In genomic region chr2:46471-47345, GRCh38 we compare ENCODE assay signal across 8 cellular contexts. TPM values are rescaled to one million over a fixed set of nuclear protein-coding genes. Genes with fewer than 3 reads are reported as not detected.
A peak's percentile ranks its signal among the peaks of the same experiment; 100 is the strongest.
DNase-seq lines count a peak whose midpoint lies in the region; ATAC-seq and TF ChIP-seq lines count a peak whose summit lies in the region.

Gene FAM110C, minus strand, starts transcription at chr2:46505. Its CDS starts 120 bp downstream, at chr2:46385.

- ATAC-seq in lung (ENCODE audit: insufficient read depth, low FRiP score) (peak; percentile 75), GM18873 (IDR thresholded peaks at IDR 0.05; ENCODE audit: low FRiP score, unreplicated experiment) (no peak), GM18867 (IDR thresholded peaks at IDR 0.05; ENCODE audit: unreplicated experiment) (no peak), GM21619 (IDR thresholded peaks at IDR 0.05; ENCODE audit: unreplicated experiment) (no peak)

- H3K9ac ChIP-seq in duodenal mucosa (ENCODE audit: low read depth in 1 of 2, low read length in 2 of 2), result peak within 1 kb of the TSS; percentile 75 to 79

- peaks cover 7% of the 10 kb centered on the region for H3K4me1 Mint-ChIP-seq in activated CD4-positive, alpha-beta T cell treated with anti-CD3 and anti-CD28 coated beads, Interleukin-2, amount 10 ng/mL, durations not matched to agents 7 days and 5 days

- 2 to 3% methylated on average over 50 to 75 of the region's 75 CpGs for WGBS in lung, 2 donors

- peak within 1 kb of the TSS; percentile 78 to 83 for H3K4me3 ChIP-seq in duodenal mucosa (ENCODE audit: low read depth in 1 of 2, low read length in 2 of 2)
- peak within 1 kb of the TSS; percentile 66 for H3K4me3 ChIP-seq in lung

- H3K9me3 ChIP-seq in duodenal mucosa (ENCODE audit: control insufficient read depth in 1 of 2, low read length in 2 of 2), result no peaks in the 10 kb centered on the region
- peaks cover 0 to 4% of the 10 kb centered on the region in 2 donors for H3K9me3 ChIP-seq in lung (ENCODE audit: control insufficient read depth in 2 of 2, insufficient read depth in 1 of 2, low read length in 1 of 2)

- DNase-seq in HK-2 (ENCODE audit: unreplicated experiment) (peak; percentile 69), lung (ENCODE audit: low spot score) (peak; percentile 71)
- peak; percentile 19 for DNase-seq in activated CD4-positive, alpha-beta T cell treated with anti-CD3 and anti-CD28 coated beads, Interleukin-2, amount 10 ng/mL, durations not matched to agents 7 days and 5 days
- DNase-seq in stimulated activated CD8-positive, alpha-beta memory T cell treated with anti-CD3 and anti-CD28 coated beads, Interleukin-4, amount 100 ng/mL, for 1 hour (ENCODE audit: low read depth in 2 of 2, low spot score in 1 of 2), result peak; percentile 10 to 14

- H3K4me3 Mint-ChIP-seq in activated CD4-positive, alpha-beta T cell treated with anti-CD3 and anti-CD28 coated beads, Interleukin-2, amount 10 ng/mL, durations not matched to agents 7 days and 5 days, result peak within 1 kb of the TSS; percentile 70

- CTCF ChIA-PET in activated CD4-positive, alpha-beta T cell treated with anti-CD3 and anti-CD28 coated beads, Interleukin-2, amount 10 ng/mL, durations not matched to agents 7 days and 5 days (lab: Charles Lee), result no interaction called here

- no peaks in the 10 kb centered on the region for H3K36me3 ChIP-seq in duodenal mucosa (ENCODE audit: control insufficient read depth in 1 of 2, insufficient read depth in 2 of 2, low read length in 2 of 2)
- peaks cover 0 to 2% of the 10 kb centered on the region in 2 donors for H3K36me3 ChIP-seq in lung (ENCODE audit: control insufficient read depth in 2 of 2, insufficient read depth in 2 of 2, low read length in 2 of 2)

- TF ChIP-seq CTCF in lung (IDR thresholded peaks at IDR 0.05; ENCODE audit: control extremely low read depth, extremely low read depth), result no peak

- H3K27ac Mint-ChIP-seq in activated CD4-positive, alpha-beta T cell treated with anti-CD3 and anti-CD28 coated beads, Interleukin-2, amount 10 ng/mL, durations not matched to agents 7 days and 5 days, result peak within 1 kb of the TSS; percentile 58

- POLR2A ChIA-PET in activated CD4-positive, alpha-beta T cell treated with anti-CD3 and anti-CD28 coated beads, Interleukin-2, amount 10 ng/mL, durations not matched to agents 7 days and 5 days (lab: Charles Lee), result no interaction called here

- H3K27me3 Mint-ChIP-seq in activated CD4-positive, alpha-beta T cell treated with anti-CD3 and anti-CD28 coated beads, Interleukin-2, amount 10 ng/mL, durations not matched to agents 7 days and 5 days, result peaks cover 74% of the 10 kb centered on the region

- no peaks in the 10 kb centered on the region for H3K36me3 Mint-ChIP-seq in activated CD4-positive, alpha-beta T cell treated with anti-CD3 and anti-CD28 coated beads, Interleukin-2, amount 10 ng/mL, durations not matched to agents 7 days and 5 days (ENCODE audit: low read depth)

- peak within 1 kb of the TSS; percentile 84 for H3K27ac ChIP-seq in duodenal mucosa (ENCODE audit: low read depth, low read length)
- H3K27ac ChIP-seq in lung (ENCODE audit: low read depth in 1 of 2, low read length in 1 of 2), result peak within 1 kb of the TSS; percentile 78 to 87

- H3K27me3 ChIP-seq in duodenal mucosa (ENCODE audit: control insufficient read depth in 1 of 2, insufficient read depth in 2 of 2, low read length in 2 of 2) (peaks cover 6 to 10% of the 10 kb centered on the region in 2 donors), lung (ENCODE audit: control insufficient read depth, insufficient read depth) (no peaks in the 10 kb centered on the region)

- no peaks in the 10 kb centered on the region for H3K9me3 Mint-ChIP-seq in activated CD4-positive, alpha-beta T cell treated with anti-CD3 and anti-CD28 coated beads, Interleukin-2, amount 10 ng/mL, durations not matched to agents 7 days and 5 days

- peaks cover 13 to 19% of the 10 kb centered on the region in 2 donors for H3K4me1 ChIP-seq in duodenal mucosa (ENCODE audit: control insufficient read depth in 1 of 2, insufficient read depth in 2 of 2, low read length in 2 of 2)
- peaks cover 0 to 14% of the 10 kb centered on the region in 2 donors for H3K4me1 ChIP-seq in lung (ENCODE audit: control insufficient read depth in 2 of 2, insufficient read depth in 2 of 2, low read length in 2 of 2)

RNA-seq across cellular contexts. Expression of gene FAM110C, which starts in this region (rescaled TPM):
- total RNA-seq in activated CD4-positive, alpha-beta T cell treated with anti-CD3 and anti-CD28 coated beads, Interleukin-2, amount 10 ng/mL, durations not matched to agents 7 days and 5 days, result under 1 TPM; 0.21 to 0.22 TPM
- 1 to 10 TPM; 3.0 to 9.7 TPM for total RNA-seq in lung
- 1 to 10 TPM; 2.8 to 3.3 TPM for polyA plus RNA-seq in lung

Comparison
In these comparisons a context has a peak if more than half of its experiments do, and no peak if none do; other contexts are left out.
1. Peak in DNase-seq in activated CD4-positive, alpha-beta T cell treated with anti-CD3 and anti-CD28 coated beads, Interleukin-2, amount 10 ng/mL, durations not matched to agents 7 days and 5 days; RNA of the gene not detected or under 1 TPM.
2. DNase-seq: peak in every context shown above with its lines; median percentile 71 in lung; 69 in HK-2; 19 in activated CD4-positive, alpha-beta T cell treated with anti-CD3 and anti-CD28 coated beads, Interleukin-2, amount 10 ng/mL, durations not matched to agents 7 days and 5 days; 12 in stimulated activated CD8-positive, alpha-beta memory T cell treated with anti-CD3 and anti-CD28 coated beads, Interleukin-4, amount 100 ng/mL, for 1 hour.